16 cellular contexts compared by ENCODE assay signal in the genomic region with DNA sequence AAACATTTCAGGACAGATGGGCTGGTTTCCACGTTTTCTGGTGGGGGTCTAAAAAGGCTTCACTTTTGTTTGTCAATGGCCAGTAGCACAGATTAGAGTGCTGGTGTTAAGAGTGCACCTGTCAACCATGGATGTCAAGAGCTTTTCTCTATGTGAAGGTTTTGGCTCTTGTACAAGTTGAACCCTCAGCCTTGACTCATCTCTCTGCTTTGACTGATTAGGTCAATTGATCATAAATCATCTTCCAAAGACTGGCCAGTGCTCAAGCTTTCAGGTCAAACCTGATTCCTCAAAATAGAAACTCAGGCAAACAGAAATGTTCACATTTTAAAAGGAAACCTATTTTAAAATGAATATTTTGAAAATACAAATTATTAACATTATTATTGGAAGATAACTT.
"Had no signal": no experiment of that assay in that cellular context is flagged by ENCODE, and none has a peak within 500 bp of the region (broad histone marks: within the 10 kb centered on the region; RNA-seq: fewer than 3 reads in every experiment).

No MANE protein-coding gene starts in this region.

- H3K27ac Mint-ChIP-seq: activated naive CD8-positive, alpha-beta T cell treated with anti-CD3 and anti-CD28 coated beads, Interleukin-2, amount 50 U/mL, for 24 hours; naive thymus-derived CD4-positive, alpha-beta T cell; stimulated activated memory B cell treated with anti-CD40 and anti-IgM and Interleukin-4, amounts not matched to agents 10 μg/mL and 1 μg/mL and 100 μg/mL, for 72 hours had no signal

- DNase-seq: activated CD4-positive, alpha-beta T cell treated with anti-CD3 and anti-CD28 coated beads, Interleukin-2, amount 50 U/mL, for 48 hours; activated effector memory CD4-positive, alpha-beta T cell treated with anti-CD3 and anti-CD28 coated beads, Interleukin-2, amount 50 U/mL, for 16 hours; activated naive CD4-positive, alpha-beta T cell treated with anti-CD3 and anti-CD28 coated beads, Interleukin-2, amount 50 U/mL, for 16 hours; activated naive CD8-positive, alpha-beta T cell treated with anti-CD3 and anti-CD28 coated beads, Interleukin-2, amount 50 U/mL, for 24 hours; cerebellar nuclear complex; head of caudate nucleus; hypothalamus; left ventricle myocardium inferior; naive thymus-derived CD4-positive, alpha-beta T cell; occipital lobe; right lobe of liver; stimulated activated CD4-positive, alpha-beta T cell treated with anti-CD3 and anti-CD28 coated beads, Interleukin-2, amount 100 ng/mL, for 24 hours; transverse colon; uterus had no signal

- ATAC-seq: activated naive CD8-positive, alpha-beta T cell treated with anti-CD3 and anti-CD28 coated beads, Interleukin-2, amount 50 U/mL, for 24 hours; naive thymus-derived CD4-positive, alpha-beta T cell; right lobe of liver; stimulated activated memory B cell treated with anti-CD40 and anti-IgM and Interleukin-4, amounts not matched to agents 10 μg/mL and 1 μg/mL and 100 μg/mL, for 72 hours had no signal

- H3K4me3 Mint-ChIP-seq: activated naive CD8-positive, alpha-beta T cell treated with anti-CD3 and anti-CD28 coated beads, Interleukin-2, amount 50 U/mL, for 24 hours; naive thymus-derived CD4-positive, alpha-beta T cell; neural crest cell; stimulated activated memory B cell treated with anti-CD40 and anti-IgM and Interleukin-4, amounts not matched to agents 10 μg/mL and 1 μg/mL and 100 μg/mL, for 72 hours had no signal

- H3K27me3 Mint-ChIP-seq: activated naive CD8-positive, alpha-beta T cell treated with anti-CD3 and anti-CD28 coated beads, Interleukin-2, amount 50 U/mL, for 24 hours; naive thymus-derived CD4-positive, alpha-beta T cell; stimulated activated memory B cell treated with anti-CD40 and anti-IgM and Interleukin-4, amounts not matched to agents 10 μg/mL and 1 μg/mL and 100 μg/mL, for 72 hours had no signal
